In the genomic region with DNA sequence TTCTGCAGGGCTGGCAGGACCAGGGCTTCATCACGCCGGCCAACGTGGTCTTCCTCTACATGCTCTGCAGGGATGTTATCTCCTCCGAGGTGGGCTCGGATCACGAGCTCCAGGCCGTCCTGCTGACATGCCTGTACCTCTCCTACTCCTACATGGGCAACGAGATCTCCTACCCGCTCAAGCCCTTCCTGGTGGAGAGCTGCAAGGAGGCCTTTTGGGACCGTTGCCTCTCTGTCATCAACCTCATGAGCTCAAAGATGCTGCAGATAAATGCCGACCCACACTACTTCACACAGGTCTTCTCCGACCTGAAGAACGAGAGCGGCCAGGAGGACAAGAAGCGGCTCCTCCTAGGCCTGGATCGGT, we compare ENCODE assay signal across 12 cellular contexts. TPM values are rescaled to one million over a fixed set of nuclear protein-coding genes. Genes with fewer than 3 reads are reported as not detected.
A peak's percentile ranks its signal among the peaks of the same experiment; 100 is the strongest.
DNase-seq lines count a peak whose midpoint lies in the region; ATAC-seq, FAIRE-seq and TF ChIP-seq lines count a peak whose summit lies in the region.
"Had no signal": no experiment of that assay in that cellular context is flagged by ENCODE, and none has a peak within 500 bp of the region (broad histone marks: within the 10 kb centered on the region; RNA-seq: fewer than 3 reads in every experiment).

No MANE protein-coding gene starts in this region.

- no peaks in the 10 kb centered on the region for H4K20me1 ChIP-seq in PC-3 (ENCODE audit: low read length)

- peaks cover 7% of the 10 kb centered on the region for H3F3A ChIP-seq in PC-3 (ENCODE audit: low read length, unreplicated experiment)

- no TSS peak for BruUV-seq in PC-3 (replicated peaks; lab: Mats Ljungman, UMichigan)

- no peaks in the 10 kb centered on the region for H3K36me3 ChIP-seq in PC-3 (ENCODE audit: low read depth, low read length)
- H3K36me3 ChIP-seq in endodermal cell (ENCODE audit: control insufficient read depth, insufficient read depth, low read length) = peaks cover 18% of the 10 kb centered on the region
- peaks cover 12% of the 10 kb centered on the region for H3K36me3 ChIP-seq in skeletal muscle satellite cell (ENCODE audit: insufficient read depth, low read length)
- H3K36me3 ChIP-seq in kidney (ENCODE audit: control insufficient read depth in 1 of 2, insufficient read depth in 2 of 2, low read length in 2 of 2) = no peaks in the 10 kb centered on the region

- H3K27ac Mint-ChIP-seq in T-helper 1 cell treated with Interleukin-12 subunit alpha and Interleukin-12 subunit beta and Interleukin-4 antibody, amounts not matched to agents 30 μg/mL and 1 μg/mL, for 36 hours = peak overlapping the region; percentile 65
- no peak overlapping the region for H3K27ac Mint-ChIP-seq in endodermal cell

- POLR2A ChIA-PET in PC-3 (lab: Charles Lee; ENCODE audit: unreplicated experiment) = no interaction called here

- peaks cover 11% of the 10 kb centered on the region for H3K36me3 Mint-ChIP-seq in T-helper 1 cell treated with Interleukin-12 subunit alpha and Interleukin-12 subunit beta and Interleukin-4 antibody, amounts not matched to agents 30 μg/mL and 1 μg/mL, for 36 hours (ENCODE audit: low read depth)
- H3K36me3 Mint-ChIP-seq in endodermal cell (ENCODE audit: low read depth) = peaks cover 20% of the 10 kb centered on the region

- CTCF ChIA-PET in PC-3 (lab: Charles Lee) = interaction anchor here (0.6 kb wide), 1 partner anchor 35 kb away, joined by 7 read pairs; no protein-coding TSS in a partner anchor

- FAIRE-seq in kidney (lab: Jason Lieb, UNC) = no peak

- WGBS in endodermal cell (ENCODE audit: insufficient coverage in 1 of 2, insufficient read length in 1 of 2), 2 experiments = 91% methylated on average over 14 to 16 of the region's 16 CpGs

- H3K4me3 ChIP-seq in PC-3 (ENCODE audit: low read length) (peak overlapping the region; percentile 70; the same call in 1 of the 2 replicates), endodermal cell (ENCODE audit: low read length) (peak overlapping the region; percentile 87), skeletal muscle satellite cell (ENCODE audit: low read length) (peak overlapping the region; percentile 84), kidney (ENCODE audit: low read length in 2 of 2) (no peak overlapping the region)

- H3K4me1 Mint-ChIP-seq in T-helper 1 cell treated with Interleukin-12 subunit alpha and Interleukin-12 subunit beta and Interleukin-4 antibody, amounts not matched to agents 30 μg/mL and 1 μg/mL, for 36 hours (ENCODE audit: low read depth) = peaks cover 39% of the 10 kb centered on the region
- peaks cover 54% of the 10 kb centered on the region for H3K4me1 Mint-ChIP-seq in endodermal cell

- no peak overlapping the region for H3K9ac ChIP-seq in PC-3 (ENCODE audit: low read length)
- H3K9ac ChIP-seq in endodermal cell (ENCODE audit: extremely low read depth, low read length, poor library complexity, severe bottlenecking) = no peak overlapping the region
- no peak overlapping the region for H3K9ac ChIP-seq in skeletal muscle satellite cell (ENCODE audit: low read depth, low read length)
- no peak overlapping the region for H3K9ac ChIP-seq in kidney (ENCODE audit: low read length in 2 of 2)

- peak overlapping the region; percentile 77 for H3K4me3 Mint-ChIP-seq in T-helper 1 cell treated with Interleukin-12 subunit alpha and Interleukin-12 subunit beta and Interleukin-4 antibody, amounts not matched to agents 30 μg/mL and 1 μg/mL, for 36 hours
- peak overlapping the region; percentile 74 for H3K4me3 Mint-ChIP-seq in endodermal cell

- no peaks in the 10 kb centered on the region for H3K9me3 Mint-ChIP-seq in T-helper 1 cell treated with Interleukin-12 subunit alpha and Interleukin-12 subunit beta and Interleukin-4 antibody, amounts not matched to agents 30 μg/mL and 1 μg/mL, for 36 hours
- H3K9me3 Mint-ChIP-seq in endodermal cell = no peaks in the 10 kb centered on the region

- H3K9me3 ChIP-seq in PC-3 (ENCODE audit: low read length) (no peaks in the 10 kb centered on the region), endodermal cell (ENCODE audit: control insufficient read depth, low read length) (no peaks in the 10 kb centered on the region), skeletal muscle satellite cell (replicated peaks; ENCODE audit: low read length) (no peaks in the 10 kb centered on the region), kidney (ENCODE audit: control insufficient read depth in 1 of 2, low read length in 2 of 2) (no peaks in the 10 kb centered on the region)

- TF ChIP-seq CTCF in PC-3 (conservative IDR thresholded peaks at IDR 0.05; ENCODE audit: low read depth, low read length) (no peak), endodermal cell (conservative IDR thresholded peaks at IDR 0.05) (no peak), kidney (IDR thresholded peaks at IDR 0.05; ENCODE audit: borderline replicate concordance, extremely low read depth, insufficient read depth) (no peak)

- H3K27me3 Mint-ChIP-seq in T-helper 1 cell treated with Interleukin-12 subunit alpha and Interleukin-12 subunit beta and Interleukin-4 antibody, amounts not matched to agents 30 μg/mL and 1 μg/mL, for 36 hours (ENCODE audit: low read depth) = peaks cover 7% of the 10 kb centered on the region
- H3K27me3 Mint-ChIP-seq in endodermal cell (ENCODE audit: insufficient read depth) = no peaks in the 10 kb centered on the region

- intact Hi-C loops in PC-3 (cut with micrococcal nuclease) = loop anchor here (10.0 kb wide), 1 partner anchor 117 kb away; no protein-coding TSS in a partner anchor
- intact Hi-C loops in kidney (cut with DNase I) = loop anchor here (10.0 kb wide), 1 partner anchor 267 kb away; no protein-coding TSS in a partner anchor

- ATAC-seq in PC-3 (no peak), GM21786 (IDR thresholded peaks at IDR 0.05; ENCODE audit: unreplicated experiment) (no peak)

- H3K4me2 ChIP-seq in PC-3 (ENCODE audit: low read length) (peak overlapping the region; percentile 90), skeletal muscle satellite cell (ENCODE audit: low read length) (peak overlapping the region; percentile 84)

- H3K27ac ChIP-seq in PC-3 (ENCODE audit: low read length) = no peak overlapping the region
- H3K27ac ChIP-seq in endodermal cell (ENCODE audit: low read depth, low read length) = no peak overlapping the region
- no peak overlapping the region for H3K27ac ChIP-seq in kidney (ENCODE audit: low read depth in 2 of 2, low read length in 2 of 2)

- DNase-seq in T-helper 1 cell (no peak), PC-3 (no peak), endodermal cell (no peak), kidney (no peak), NCI-H1436 treated with DMSO at 0.1 percent for 48 hours (lab: John Stamatoyannopoulos, UW) (no peak)
- DNase-seq: activated CD4-positive, alpha-beta T cell treated with anti-CD3 and anti-CD28 coated beads for 4 hours; AML-193; NCI-H226; stimulated activated naive CD4-positive, alpha-beta T cell treated with Interleukin-2 at 50 U/mL for 16 hours had no signal

- no peaks in the 10 kb centered on the region for H3K9me2 ChIP-seq in PC-3 (replicated peaks; ENCODE audit: low read length)

- no peak overlapping the region for H2AFZ ChIP-seq in PC-3 (ENCODE audit: low read length)

- H3K27me3 ChIP-seq in PC-3 (ENCODE audit: low read length) = no peaks in the 10 kb centered on the region
- no peaks in the 10 kb centered on the region for H3K27me3 ChIP-seq in endodermal cell (ENCODE audit: control insufficient read depth, insufficient read depth, low read length, poor library complexity, severe bottlenecking)
- no peaks in the 10 kb centered on the region for H3K27me3 ChIP-seq in skeletal muscle satellite cell (ENCODE audit: control insufficient read depth, insufficient read depth, low read length)

- peaks cover 4% of the 10 kb centered on the region; the same call in 1 of the 2 replicates for H3K4me1 ChIP-seq in PC-3 (ENCODE audit: insufficient read depth, low read length)
- peaks cover 16% of the 10 kb centered on the region for H3K4me1 ChIP-seq in endodermal cell (ENCODE audit: control insufficient read depth, insufficient read depth, low read length)
- H3K4me1 ChIP-seq in skeletal muscle satellite cell (ENCODE audit: control insufficient read depth, insufficient read depth, low read length) = peaks cover 30% of the 10 kb centered on the region
- peaks cover 4 to 15% of the 10 kb centered on the region in 2 donors for H3K4me1 ChIP-seq in kidney (ENCODE audit: control insufficient read depth in 1 of 2, insufficient read depth in 1 of 2, low read depth in 1 of 2, low read length in 2 of 2)

- H3K79me2 ChIP-seq in PC-3 (ENCODE audit: low read length) = peaks cover 5% of the 10 kb centered on the region; the same call in 1 of the 2 replicates

RNA-seq across cellular contexts. Expression of gene CDK5R1, which starts 1.4 kb away (rescaled TPM):
- total RNA-seq in PC-3 (2014; rRNA removed) (1.7 and 3.0 TPM in 2 replicates), endodermal cell (10 to 100 TPM in 1 of 2 donors, 1 to 10 TPM in 1; 9.8 to 10.3 TPM), kidney (1.5 TPM)
- polyA plus RNA-seq in endodermal cell (2013, experiment 1 of 2) = 26.6 TPM
- polyA plus RNA-seq in endodermal cell (2013, experiment 2 of 2) = 26.3 TPM
- 0.25 and 1.5 TPM in 2 replicates for total RNA-seq in skeletal muscle satellite cell (2012; rRNA removed)
- 0.67 TPM for polyA plus RNA-seq in kidney (ENCODE audit: insufficient read depth, low read depth, low replicate concordance)

RNA-seq across cellular contexts. Expression of gene PSMD11, which starts 43.9 kb away (rescaled TPM):
- 160 and 163 TPM in 2 replicates for total RNA-seq in PC-3 (2014; rRNA removed)
- total RNA-seq in endodermal cell = 100 to 1,000 TPM; 164 to 168 TPM
- polyA plus RNA-seq in endodermal cell (2013, experiment 1 of 2) = 75.7 TPM
- 80.7 TPM for polyA plus RNA-seq in endodermal cell (2013, experiment 2 of 2)
- 81.9 and 86.5 TPM in 2 replicates for total RNA-seq in skeletal muscle satellite cell (2012; rRNA removed)
- 67.5 TPM for total RNA-seq in kidney
- polyA plus RNA-seq in kidney (ENCODE audit: insufficient read depth, low read depth, low replicate concordance) = 65.1 TPM

Comparison
In these comparisons a context has a peak if more than half of its experiments do, and no peak if none do; other contexts are left out.
1. H3K4me3 ChIP-seq: peak in PC-3 (single experiment), endodermal cell (single experiment) and skeletal muscle satellite cell (single experiment); none in kidney (0 of 2).